Comparison of ENCODE assay signal across 9 cellular contexts in the genomic region with DNA sequence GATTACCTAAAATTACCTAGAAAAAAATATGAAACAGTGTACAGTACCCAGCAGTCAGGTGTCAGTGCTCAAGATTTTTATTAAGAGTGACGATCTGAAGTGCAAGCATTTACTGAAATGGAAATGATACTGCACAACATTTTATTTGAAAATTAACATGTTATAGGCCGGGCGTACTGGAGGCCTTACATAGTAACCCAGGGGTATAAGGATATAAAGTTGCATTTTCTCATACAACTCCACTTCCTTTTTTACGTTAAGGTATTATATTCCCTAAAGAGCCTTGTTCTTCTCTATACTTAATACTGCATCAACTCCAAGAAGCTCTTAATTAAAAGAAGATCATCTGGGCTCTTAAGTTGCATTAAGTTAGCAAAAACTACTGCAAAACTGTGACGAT. TPM values are rescaled to one million over a fixed set of nuclear protein-coding genes. Genes with fewer than 3 reads are reported as not detected.
DNase-seq lines count a peak whose midpoint lies in the region; ATAC-seq and TF ChIP-seq lines count a peak whose summit lies in the region.
"Had no signal": no experiment of that assay in that cellular context is flagged by ENCODE, and none has a peak within 500 bp of the region (broad histone marks: within the 10 kb centered on the region; RNA-seq: fewer than 3 reads in every experiment).

No MANE protein-coding gene starts in this region.

- H3K4me1 ChIP-seq in Panc1 (ENCODE audit: control insufficient read depth, insufficient read depth, low read length) (peaks cover 14% of the 10 kb centered on the region; the same call in 1 of the 2 replicates), endodermal cell (ENCODE audit: control insufficient read depth, insufficient read depth, low read length) (peaks cover 11% of the 10 kb centered on the region), prostate gland (replicated peaks) (peaks cover 10% of the 10 kb centered on the region), mesendoderm (ENCODE audit: control insufficient read depth, low read depth, low read length) (no peaks in the 10 kb centered on the region), HAP-1 (peaks cover 30% of the 10 kb centered on the region)

- TF ChIP-seq POLR2A in prostate gland (IDR thresholded peaks at IDR 0.05), result no peak

- H3K9me3 Mint-ChIP-seq in Calu3 (ENCODE audit: low read depth, unreplicated experiment), result no peaks in the 10 kb centered on the region
- H3K9me3 Mint-ChIP-seq in endodermal cell, result no peaks in the 10 kb centered on the region

- H3K4me3 Mint-ChIP-seq in Calu3 (ENCODE audit: low read depth, unreplicated experiment), result peak overlapping the region; percentile 98
- peak overlapping the region; percentile 84 for H3K4me3 Mint-ChIP-seq in endodermal cell

- H3K27me3 ChIP-seq in Panc1 (ENCODE audit: control insufficient read depth, insufficient read depth, low read length) (no peaks in the 10 kb centered on the region), endodermal cell (ENCODE audit: control insufficient read depth, insufficient read depth, low read length, poor library complexity, severe bottlenecking) (no peaks in the 10 kb centered on the region), prostate gland (replicated peaks; ENCODE audit: insufficient read depth) (no peaks in the 10 kb centered on the region), mesendoderm (ENCODE audit: insufficient read depth, low read length, poor library complexity) (no peaks in the 10 kb centered on the region), HAP-1 (ENCODE audit: low read depth) (no peaks in the 10 kb centered on the region)
- H3K27me3 ChIP-seq: cardiac muscle cell had no signal

- H4K5ac ChIP-seq in mesendoderm (ENCODE audit: low read length), result no peak overlapping the region

- H3K4me2 ChIP-seq in mesendoderm (ENCODE audit: low read length), result no peak overlapping the region

- no peak overlapping the region for H2BK5ac ChIP-seq in mesendoderm (ENCODE audit: low read length)

- H3K23ac ChIP-seq in mesendoderm (ENCODE audit: low read length), result no peak overlapping the region

- 92 to 96% methylated on average over 2 to 5 of the region's 5 CpGs for WGBS in endodermal cell (ENCODE audit: insufficient coverage in 1 of 2, insufficient read length in 1 of 2), 2 experiments
- WGBS in prostate gland, result 19% methylated on average over 5 of the region's 5 CpGs
- no CpG with 5 or more reads among the region's 5 CpGs for WGBS in mesendoderm (ENCODE audit: extremely low coverage, insufficient coverage, low lambda C conversion rate)

- no peaks in the 10 kb centered on the region for H3K27me3 Mint-ChIP-seq in Calu3 (ENCODE audit: unreplicated experiment)
- H3K27me3 Mint-ChIP-seq in endodermal cell (ENCODE audit: insufficient read depth), result no peaks in the 10 kb centered on the region

- H3K9me3 ChIP-seq in Panc1 (ENCODE audit: control insufficient read depth, insufficient read depth, low read depth, low read length) (no peaks in the 10 kb centered on the region), endodermal cell (ENCODE audit: control insufficient read depth, low read length) (no peaks in the 10 kb centered on the region), prostate gland (no peaks in the 10 kb centered on the region), HAP-1 (no peaks in the 10 kb centered on the region)

- peaks cover 56% of the 10 kb centered on the region for H3K79me2 ChIP-seq in mesendoderm (ENCODE audit: control insufficient read depth, insufficient read depth, low read length)

- no peak overlapping the region for H3K4ac ChIP-seq in mesendoderm (ENCODE audit: low read depth, low read length)

- TF ChIP-seq CTCF in Calu3 (IDR thresholded peaks at IDR 0.05; ENCODE audit: unreplicated experiment) (no peak), Panc1 (IDR thresholded peaks at IDR 0.05) (no peak), endodermal cell (conservative IDR thresholded peaks at IDR 0.05) (no peak), prostate gland (IDR thresholded peaks at IDR 0.05) (no peak)

- peaks cover 21% of the 10 kb centered on the region for H3K4me1 Mint-ChIP-seq in Calu3 (ENCODE audit: low read depth, unreplicated experiment)
- H3K4me1 Mint-ChIP-seq in endodermal cell, result peaks cover 31% of the 10 kb centered on the region

- H3K36me3 Mint-ChIP-seq in Calu3 (ENCODE audit: insufficient read depth, unreplicated experiment) (peaks cover 55% of the 10 kb centered on the region), endodermal cell (ENCODE audit: low read depth) (peaks cover 42% of the 10 kb centered on the region)

- H3K9ac ChIP-seq in endodermal cell (ENCODE audit: extremely low read depth, low read length, poor library complexity, severe bottlenecking) (peak overlapping the region; percentile 11), mesendoderm (ENCODE audit: low read length) (no peak overlapping the region)

- CTCF ChIA-PET in Calu3 (lab: Charles Lee) (no interaction called here), Panc1 (lab: Charles Lee) (no interaction called here)

- no peak overlapping the region for H3K18ac ChIP-seq in mesendoderm (ENCODE audit: low read length)

- BruUV-seq in Calu3 (replicated peaks; lab: Mats Ljungman, UMichigan), result no TSS peak
- no TSS peak for BruUV-seq in Panc1 (replicated peaks; lab: Mats Ljungman, UMichigan)

- H3K27ac ChIP-seq in Panc1 (ENCODE audit: low read length) (peak overlapping the region; percentile 77), endodermal cell (ENCODE audit: low read depth, low read length) (no peak overlapping the region), prostate gland (peak overlapping the region; percentile 54 to 70), mesendoderm (ENCODE audit: low read depth, low read length) (no peak overlapping the region)
- H3K27ac ChIP-seq: cardiac muscle cell had no signal

- H4K8ac ChIP-seq in mesendoderm (ENCODE audit: low read depth, low read length), result no peak overlapping the region

- in situ Hi-C loops in Panc1 (cut with HindIII; ENCODE audit: low pct_unique_long_range_greater_than_20kb, low sequenced_read_pairs) (no loop called here), HAP-1 (cut with MboI; ENCODE audit: low sequenced_read_pairs) (no loop called here)

- H2AK5ac ChIP-seq in mesendoderm (ENCODE audit: low read length), result no peak overlapping the region

- POLR2A ChIA-PET in Panc1 (lab: Charles Lee), result no interaction called here

- intact Hi-C loops in Calu3 (cut with micrococcal nuclease; ENCODE audit: unreplicated experiment) (no loop called here), Panc1 (cut with micrococcal nuclease; ENCODE audit: unreplicated experiment) (no loop called here), prostate gland (cut with DNase I) (no loop called here)

- H3K36me3 ChIP-seq in Panc1 (ENCODE audit: control insufficient read depth, insufficient read depth, low read length), result peaks cover 8% of the 10 kb centered on the region; the same call in 1 of the 2 replicates
- H3K36me3 ChIP-seq in endodermal cell (ENCODE audit: control insufficient read depth, insufficient read depth, low read length), result peaks cover 35% of the 10 kb centered on the region
- peaks cover 0 to under 1% of the 10 kb centered on the region in 2 donors for H3K36me3 ChIP-seq in prostate gland
- no peaks in the 10 kb centered on the region for H3K36me3 ChIP-seq in mesendoderm (ENCODE audit: control insufficient read depth, insufficient read depth, low read length)
- H3K36me3 ChIP-seq in HAP-1 (replicated peaks), result peaks cover 17% of the 10 kb centered on the region

- no peak overlapping the region for H2BK120ac ChIP-seq in mesendoderm (ENCODE audit: low read depth, low read length)

- ATAC-seq in Panc1, result no peak

- no peak overlapping the region for H2BK15ac ChIP-seq in mesendoderm (replicated peaks; ENCODE audit: low read depth)

- H3K27ac Mint-ChIP-seq in Calu3 (ENCODE audit: unreplicated experiment), result peak overlapping the region; percentile 81
- peak overlapping the region; percentile 74 for H3K27ac Mint-ChIP-seq in endodermal cell

- peaks cover 3% of the 10 kb centered on the region for H3K79me1 ChIP-seq in mesendoderm (ENCODE audit: low read length)

- no peak for DNase-seq in Calu3
- DNase-seq in Panc1 (ENCODE audit: low read depth, low spot score), result no peak
- no peak for DNase-seq in endodermal cell
- no peak for DNase-seq in prostate gland (ENCODE audit: low spot score)
- DNase-seq in NCI-H1105 treated with DMSO at 0.1 percent for 48 hours (lab: John Stamatoyannopoulos, UW), result no peak
- DNase-seq in NCI-H2196 (lab: John Stamatoyannopoulos, UW; ENCODE audit: unreplicated experiment), result no peak
- no peak for DNase-seq in mesendoderm
- DNase-seq in HAP-1 (ENCODE audit: low spot score in 2 of 2), result no peak

- H3K4me3 ChIP-seq in Panc1 (ENCODE audit: low read depth in 2 of 2, low read length in 2 of 2) (peak overlapping the region; percentile 30 to 94), endodermal cell (ENCODE audit: low read length) (peak overlapping the region; percentile 98), prostate gland (peak overlapping the region in 1 of 2 donors; percentile 2), mesendoderm (ENCODE audit: low read length) (no peak overlapping the region), HAP-1 (no peak overlapping the region)
- H3K4me3 ChIP-seq: cardiac muscle cell had no signal

- H3K56ac ChIP-seq in mesendoderm (ENCODE audit: low read length), result no peak overlapping the region

RNA-seq across cellular contexts. Expression of a gene that starts 3.3 kb away (rescaled TPM):
- total RNA-seq in Calu3 (2022) (81.6 and 85.5 TPM in 2 replicates), Panc1 (2021; ENCODE audit: unreplicated experiment) (52.1 TPM), endodermal cell (10 to 100 TPM; 45.4 to 47.7 TPM), prostate gland (10 to 100 TPM; 53.9 to 68.5 TPM)
- 61.2 TPM for polyA plus RNA-seq in Panc1 (2012; ENCODE audit: insufficient read length)
- 83.1 TPM for polyA plus RNA-seq in endodermal cell (2013, experiment 1 of 2)
- polyA plus RNA-seq in endodermal cell (2013, experiment 2 of 2), result 71.7 TPM
- polyA plus RNA-seq in mesendoderm (2013, experiment 1 of 2), result 33.0 TPM
- 35.0 TPM for polyA plus RNA-seq in mesendoderm (2013, experiment 2 of 2)

RNA-seq across cellular contexts. Expression of a gene that starts 48.3 kb away (rescaled TPM):
- total RNA-seq in Calu3 (2022) (52.7 and 54.3 TPM in 2 replicates), Panc1 (2021; ENCODE audit: unreplicated experiment) (42.5 TPM), endodermal cell (10 to 100 TPM; 36.9 to 63.7 TPM), prostate gland (1 to 10 TPM; 1.7 to 1.8 TPM)
- polyA plus RNA-seq in Panc1 (2012; ENCODE audit: insufficient read length), result 10.5 TPM
- 63.8 TPM for polyA plus RNA-seq in endodermal cell (2013, experiment 1 of 2)
- polyA plus RNA-seq in endodermal cell (2013, experiment 2 of 2), result 76.6 TPM
- polyA plus RNA-seq in mesendoderm (2013, experiment 1 of 2), result 58.8 TPM
- 57.7 TPM for polyA plus RNA-seq in mesendoderm (2013, experiment 2 of 2)

RNA-seq across cellular contexts. Expression of a gene that starts 48.9 kb away (rescaled TPM):
- total RNA-seq in Calu3 (2022) (36.5 and 44.9 TPM in 2 replicates), Panc1 (2021; ENCODE audit: unreplicated experiment) (58.6 TPM), endodermal cell (10 to 100 TPM; 36.0 to 73.0 TPM), prostate gland (1 to 10 TPM; 8.0 to 8.6 TPM)
- polyA plus RNA-seq in Panc1 (2012; ENCODE audit: insufficient read length), result 57.1 TPM
- polyA plus RNA-seq in endodermal cell (2013, experiment 1 of 2), result 46.1 TPM
- 38.6 TPM for polyA plus RNA-seq in endodermal cell (2013, experiment 2 of 2)
- 17.2 TPM for polyA plus RNA-seq in mesendoderm (2013, experiment 1 of 2)
- polyA plus RNA-seq in mesendoderm (2013, experiment 2 of 2), result 16.7 TPM

Comparison
In these comparisons a context has a peak if more than half of its experiments do, and no peak if none do; other contexts are left out.
1. H3K27ac ChIP-seq: peak in Panc1 (single experiment) and prostate gland (2 of 2); none in endodermal cell (single experiment) and mesendoderm (single experiment).
2. H3K4me3 ChIP-seq: peak in Panc1 (2 of 2) and endodermal cell (single experiment); none in mesendoderm (single experiment) and HAP-1 (single experiment).
3. RNA of a gene that starts 48.3 kb away (total RNA-seq): 36.9 to 63.7 TPM in endodermal cell, 52.7 to 54.3 TPM in Calu3 and 42.5 TPM in Panc1 (single experiment); 1.7 to 1.8 TPM in prostate gland; every median in the first group is over 10 times any median in the second.